ENCODE assay signal across 9 cellular contexts in genomic region chr13:98541701-98542203, GRCh38. TPM values are rescaled to one million over a fixed set of nuclear protein-coding genes. Genes with fewer than 3 reads are reported as not detected.
DNase-seq lines count a peak whose midpoint lies in the region; ATAC-seq, FAIRE-seq and TF ChIP-seq lines count a peak whose summit lies in the region.
"Had no signal": no experiment of that assay in that cellular context is flagged by ENCODE, and none has a peak within 500 bp of the region (broad histone marks: within the 10 kb centered on the region; RNA-seq: fewer than 3 reads in every experiment).

No MANE protein-coding gene starts in this region.

- H3K79me2 ChIP-seq in endothelial cell of umbilical vein (ENCODE audit: control insufficient read depth, insufficient read depth, low read length) = peaks cover 98% of the 10 kb centered on the region
- peaks cover 98% of the 10 kb centered on the region for H3K79me2 ChIP-seq in PC-3 (ENCODE audit: low read length)

- H3K4me1 ChIP-seq in RWPE2 (ENCODE audit: insufficient read depth, poor library complexity, severe bottlenecking) = peaks cover 24% of the 10 kb centered on the region
- H3K4me1 ChIP-seq in endothelial cell of umbilical vein (ENCODE audit: control insufficient read depth, extremely low read depth, insufficient read depth, low read length) = peaks cover 15% of the 10 kb centered on the region
- H3K4me1 ChIP-seq in PC-3 (ENCODE audit: insufficient read depth, low read length) = peaks cover 6% of the 10 kb centered on the region

- H2AFZ ChIP-seq in endothelial cell of umbilical vein (ENCODE audit: low read depth, low read length) = no peak overlapping the region
- H2AFZ ChIP-seq in PC-3 (ENCODE audit: low read length) = no peak overlapping the region

- POLR2A ChIA-PET in endothelial cell of umbilical vein (lab: Charles Lee) (interaction anchor here (0.5 kb wide), 1 partner anchor 66 kb away, joined by 5 read pairs; no protein-coding TSS in a partner anchor), PC-3 (lab: Charles Lee; ENCODE audit: unreplicated experiment) (no interaction called here)

- no TSS peak for BruUV-seq in endothelial cell of umbilical vein (replicated peaks; lab: Mats Ljungman, UMichigan)
- BruUV-seq in PC-3 (replicated peaks; lab: Mats Ljungman, UMichigan) = no TSS peak

- no peak overlapping the region for H3K4me2 ChIP-seq in endothelial cell of umbilical vein (ENCODE audit: insufficient read depth, low read length)
- no peak overlapping the region for H3K4me2 ChIP-seq in PC-3 (ENCODE audit: low read length)

- no peaks in the 10 kb centered on the region for H3F3A ChIP-seq in PC-3 (ENCODE audit: low read length, unreplicated experiment)

- DNase-seq in GF-D8 (lab: John Stamatoyannopoulos, UW) (peak; percentile 76), RWPE2 (ENCODE audit: low spot score) (no peak), endothelial cell of umbilical vein (ENCODE audit: low read depth, low spot score) (peak; percentile 58), retinal pigment epithelial cell (ENCODE audit: low read depth) (no peak), SW 1271 (lab: John Stamatoyannopoulos, UW) (no peak), PC-3 (no peak), NCI-H345 (lab: John Stamatoyannopoulos, UW) (no peak), NCI-H1092 (lab: John Stamatoyannopoulos, UW) (no peak)
- DNase-seq: NCI-H1417 treated with DMSO at 0.1 percent for 48 hours had no signal

- dilution Hi-C loops in endothelial cell of umbilical vein (cut with MboI; ENCODE audit: extremely low pct_ligation_motif_present, low sequenced_read_pairs) = no loop called here

- TF ChIP-seq CTCF in RWPE2 (IDR thresholded peaks at IDR 0.05; ENCODE audit: poor library complexity, severe bottlenecking) = no peak
- peak in 1 of 2 donors; percentile 8 for TF ChIP-seq CTCF in endothelial cell of umbilical vein (IDR thresholded peaks at IDR 0.05; ENCODE audit: extremely low read depth in 1 of 2, insufficient read depth in 1 of 2, low read depth in 1 of 2, low read length in 2 of 2)
- peak; percentile 16 for TF ChIP-seq CTCF in retinal pigment epithelial cell (conservative IDR thresholded peaks at IDR 0.05; ENCODE audit: low read depth, low read length)
- no peak for TF ChIP-seq CTCF in PC-3 (conservative IDR thresholded peaks at IDR 0.05; ENCODE audit: low read depth, low read length)

- H3K27ac ChIP-seq in RWPE2 (ENCODE audit: poor library complexity, severe bottlenecking) (peak overlapping the region; percentile 2), endothelial cell of umbilical vein (ENCODE audit: insufficient read depth, low read depth, low read length) (no peak overlapping the region), PC-3 (ENCODE audit: low read length) (no peak overlapping the region)

- H3K9me2 ChIP-seq in PC-3 (replicated peaks; ENCODE audit: low read length) = no peaks in the 10 kb centered on the region

- peaks cover 13% of the 10 kb centered on the region for H3K36me3 ChIP-seq in RWPE2 (ENCODE audit: low read depth)
- H3K36me3 ChIP-seq in endothelial cell of umbilical vein (ENCODE audit: control insufficient read depth in 2 of 2, extremely low read depth in 1 of 2, insufficient read depth in 2 of 2, low read length in 2 of 2) = peaks cover 0 to 2% of the 10 kb centered on the region in 2 experiments
- H3K36me3 ChIP-seq in PC-3 (ENCODE audit: low read depth, low read length) = no peaks in the 10 kb centered on the region

- H4K20me1 ChIP-seq in endothelial cell of umbilical vein (replicated peaks; ENCODE audit: control insufficient read depth, extremely low read depth, insufficient read depth, low read length) = peaks cover 9% of the 10 kb centered on the region
- peaks cover 30% of the 10 kb centered on the region; the same call in 1 of the 2 replicates for H4K20me1 ChIP-seq in PC-3 (ENCODE audit: low read length)

- TF ChIP-seq POLR2A in endothelial cell of umbilical vein (IDR thresholded peaks at IDR 0.05; ENCODE audit: low read depth, low read length) = no peak

- ATAC-seq in RWPE2 (ENCODE audit: low read depth) (no peak), PC-3 (no peak)

- H3K27me3 ChIP-seq in RWPE2 (ENCODE audit: insufficient read depth, poor library complexity, severe bottlenecking) = no peaks in the 10 kb centered on the region
- no peaks in the 10 kb centered on the region for H3K27me3 ChIP-seq in endothelial cell of umbilical vein (ENCODE audit: control insufficient read depth in 2 of 2, insufficient read depth in 2 of 2, low read length in 2 of 2)
- no peaks in the 10 kb centered on the region for H3K27me3 ChIP-seq in PC-3 (ENCODE audit: low read length)

- H3K9ac ChIP-seq in endothelial cell of umbilical vein (replicated peaks; ENCODE audit: extremely low read depth, insufficient read depth, low read length) (no peak overlapping the region), PC-3 (ENCODE audit: low read length) (no peak overlapping the region)

- no peaks in the 10 kb centered on the region for H3K9me1 ChIP-seq in endothelial cell of umbilical vein (replicated peaks; ENCODE audit: control insufficient read depth, extremely low read depth, insufficient read depth, low read length)

- no peaks in the 10 kb centered on the region for H3K9me3 ChIP-seq in RWPE2 (ENCODE audit: severe bottlenecking)
- H3K9me3 ChIP-seq in endothelial cell of umbilical vein (replicated peaks; ENCODE audit: control insufficient read depth, insufficient read depth, low read length) = no peaks in the 10 kb centered on the region
- H3K9me3 ChIP-seq in PC-3 (ENCODE audit: low read length) = no peaks in the 10 kb centered on the region

- CTCF ChIA-PET in endothelial cell of umbilical vein (lab: Charles Lee) = interaction anchor here (0.7 to 2.4 kb wide), 9 partner anchors 11 to 132 kb away, joined by 3 to 13 read pairs (median 4); no protein-coding TSS in a partner anchor
- CTCF ChIA-PET in PC-3 (lab: Charles Lee) = no interaction called here

- FAIRE-seq in endothelial cell of umbilical vein (lab: Jason Lieb, UNC) = peak; percentile 77

- intact Hi-C loops in endothelial cell of umbilical vein (cut with micrococcal nuclease) = loop anchor here (2.0 kb wide), 1 partner anchor 25 kb away; no protein-coding TSS in a partner anchor
- intact Hi-C loops in PC-3 (cut with micrococcal nuclease) = no loop called here

- no peak overlapping the region for H3K4me3 ChIP-seq in RWPE2 (ENCODE audit: severe bottlenecking)
- H3K4me3 ChIP-seq in endothelial cell of umbilical vein (replicated peaks in 1 of 3; ENCODE audit: insufficient read depth in 1 of 3, low read depth in 1 of 3, low read length in 3 of 3) = no peak overlapping the region
- no peak overlapping the region for H3K4me3 ChIP-seq in retinal pigment epithelial cell (ENCODE audit: low read length)
- H3K4me3 ChIP-seq in PC-3 (ENCODE audit: low read length) = no peak overlapping the region

TF ChIP-seq in endothelial cell of umbilical vein, 7 proteins besides CTCF, POLR2A, EP300 and RAD21:
- TF ChIP-seq JUN (IDR thresholded peaks at IDR 0.05; ENCODE audit: borderline replicate concordance, insufficient read depth, insufficient read length, low read depth) (no peak), MYC (IDR thresholded peaks at IDR 0.05; ENCODE audit: low read depth, low read length) (no peak), GATA2 (IDR thresholded peaks at IDR 0.05; ENCODE audit: insufficient read depth, insufficient read length, low read depth, low read length) (no peak), EZH2 (IDR thresholded peaks at IDR 0.05; ENCODE audit: borderline replicate concordance, low read depth, low read length, severe bottlenecking) (no peak), MAX (IDR thresholded peaks at IDR 0.05; ENCODE audit: insufficient read depth, insufficient read length) (no peak), POLR2AphosphoS5 (IDR thresholded peaks at IDR 0.05; ENCODE audit: insufficient read depth, low read depth, low read length) (no peak), FOS (IDR thresholded peaks at IDR 0.05; ENCODE audit: borderline replicate concordance, insufficient read depth, low read length) (no peak)

RNA-seq across cellular contexts. Expression of gene STK24, which starts 35.2 kb away (rescaled TPM):
- 99.4 and 100 TPM in 2 replicates for total RNA-seq in endothelial cell of umbilical vein
- polyA plus RNA-seq in endothelial cell of umbilical vein = 34.0 and 43.3 TPM in 2 replicates
- 49.0 and 53.9 TPM in 2 replicates for polyA plus RNA-seq in endothelial cell of umbilical vein (2011; cell fraction: cytosol; rRNA removed)
- polyA plus RNA-seq in endothelial cell of umbilical vein (2011; cell fraction: nucleus; rRNA removed) = 68.3 and 79.6 TPM in 2 replicates
- 82.8 and 89.3 TPM in 2 replicates for polyA plus RNA-seq in endothelial cell of umbilical vein (2012)
- 31.4 and 32.5 TPM in 2 replicates for polyA minus RNA-seq in endothelial cell of umbilical vein
- polyA minus RNA-seq in endothelial cell of umbilical vein (2011; cell fraction: cytosol; rRNA and poly(A)+ RNA removed) = 23.5 TPM
- polyA minus RNA-seq in endothelial cell of umbilical vein (2011; cell fraction: nucleus; rRNA and poly(A)+ RNA removed) = 48.1 and 61.2 TPM in 2 replicates
- total RNA-seq in PC-3 (2014; rRNA removed) = 52.4 and 57.0 TPM in 2 replicates

Comparison
In these comparisons a context has a peak if more than half of its experiments do, and no peak if none do; other contexts are left out.
1. DNase-seq: peak in GF-D8 (single experiment) and endothelial cell of umbilical vein (single experiment); none in RWPE2 (single experiment), retinal pigment epithelial cell (single experiment), SW 1271 (0 of 2), PC-3 (single experiment), NCI-H345 (single experiment) and NCI-H1092 (single experiment).